Comparison of ENCODE assay signal across 8 cellular contexts in the genomic region with DNA sequence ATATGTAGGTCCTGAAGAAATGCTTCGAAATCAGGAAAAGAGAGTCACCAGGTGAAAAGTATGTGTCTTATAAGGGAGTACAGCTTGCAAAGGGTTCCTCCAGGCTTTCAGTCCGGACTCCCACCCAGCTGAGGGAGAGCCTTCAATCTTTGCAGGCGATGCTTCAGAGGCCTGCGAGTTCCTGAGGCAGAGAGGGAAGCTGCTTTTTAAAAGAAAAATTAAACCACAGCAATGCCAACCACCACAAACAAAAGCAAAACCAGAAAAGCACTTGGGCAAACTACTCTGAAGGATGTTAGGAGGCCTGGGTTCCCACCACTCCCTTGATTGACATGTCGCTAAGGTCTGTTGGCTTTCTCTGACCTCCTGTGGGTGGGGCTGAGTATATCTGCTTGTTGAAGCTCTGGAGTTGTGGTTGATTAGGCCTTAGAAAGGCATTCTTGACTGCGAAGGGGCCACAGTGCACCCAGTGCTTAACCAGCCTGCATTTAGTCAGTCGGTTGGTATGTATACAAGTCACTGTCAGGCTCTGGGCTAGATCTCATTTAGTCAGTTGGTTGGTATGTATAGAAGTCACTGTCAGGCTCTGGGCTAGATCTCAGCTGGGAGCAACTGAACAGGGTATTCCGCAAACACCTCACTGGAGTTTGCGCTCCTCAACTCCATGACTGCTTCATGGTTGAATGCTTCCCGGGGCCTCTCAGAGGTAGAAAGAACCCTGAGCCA. TPM values are rescaled to one million over a fixed set of nuclear protein-coding genes. Genes with fewer than 3 reads are reported as not detected.
DNase-seq lines count a peak whose midpoint lies in the region; ATAC-seq and TF ChIP-seq lines count a peak whose summit lies in the region.

No MANE protein-coding gene starts in this region.

- H3K9me2 ChIP-seq in OCI-LY7 (ENCODE audit: insufficient read depth, low read length), result no peaks in the 10 kb centered on the region

- intact Hi-C loops in left ventricle myocardium inferior (cut with micrococcal nuclease) (no loop called here), Right ventricle myocardium superior (cut with DNase I) (loop anchor here (5.0 kb wide), 1 partner anchor 85 kb away; a partner anchor contains a TSS), OCI-LY7 (cut with micrococcal nuclease; ENCODE audit: unreplicated experiment) (loop anchor here (5.0 kb wide), 2 partner anchors 65 to 220 kb away; no protein-coding TSS in a partner anchor)

- POLR2A ChIA-PET in OCI-LY7 (lab: Charles Lee), result interaction anchor here (1.1 to 1.5 kb wide), 6 partner anchors 26 to 226 kb away, joined by 3 to 8 read pairs (median 3); no protein-coding TSS in a partner anchor

- H3K27me3 ChIP-seq in left ventricle myocardium inferior (ENCODE audit: low read depth), result no peaks in the 10 kb centered on the region
- H3K27me3 ChIP-seq in stomach smooth muscle (ENCODE audit: control insufficient read depth in 1 of 2, insufficient read depth in 2 of 2, low read length in 2 of 2), result no peaks in the 10 kb centered on the region

- BruUV-seq in OCI-LY7 (replicated peaks; lab: Mats Ljungman, UMichigan), result no TSS peak

- peak overlapping the region; percentile 78 to 79 for H3K9ac ChIP-seq in stomach smooth muscle (ENCODE audit: low read length in 2 of 2)

- CTCF ChIA-PET in OCI-LY7 (lab: Charles Lee; ENCODE audit: unreplicated experiment), result interaction anchor here (1.2 kb wide), 1 partner anchor 110 kb away, joined by 3 read pairs; no protein-coding TSS in a partner anchor

- H3K9me3 ChIP-seq in left ventricle myocardium inferior (replicated peaks) (no peaks in the 10 kb centered on the region), OCI-LY7 (ENCODE audit: low read length) (no peaks in the 10 kb centered on the region), stomach smooth muscle (ENCODE audit: control insufficient read depth in 2 of 2, low read length in 2 of 2) (no peaks in the 10 kb centered on the region)

- no peaks in the 10 kb centered on the region for H3K79me2 ChIP-seq in OCI-LY7 (ENCODE audit: insufficient read depth, low read depth, low read length)

- ATAC-seq in Right ventricle myocardium superior (ENCODE audit: poor library complexity), result no peak

- peak overlapping the region; percentile 95 for H3K4me2 ChIP-seq in OCI-LY7 (ENCODE audit: low read length)

- TF ChIP-seq CTCF in left ventricle myocardium inferior (IDR thresholded peaks at IDR 0.05; ENCODE audit: borderline replicate concordance) (no peak), OCI-LY7 (conservative IDR thresholded peaks at IDR 0.05; ENCODE audit: low read length) (no peak)

- peaks cover 57% of the 10 kb centered on the region for H3K4me1 ChIP-seq in left ventricle myocardium inferior
- H3K4me1 ChIP-seq in OCI-LY7 (ENCODE audit: insufficient read depth, low read length, poor library complexity, severe bottlenecking), result peaks cover 29% of the 10 kb centered on the region
- H3K4me1 ChIP-seq in stomach smooth muscle (ENCODE audit: control insufficient read depth, insufficient read depth, low read length), result peaks cover 26% of the 10 kb centered on the region

- H3K27ac ChIP-seq in left ventricle myocardium inferior (replicated peaks), result no peak overlapping the region
- no peak overlapping the region for H3K27ac ChIP-seq in OCI-LY7 (ENCODE audit: low read depth, low read length, poor library complexity, severe bottlenecking)
- peak overlapping the region; percentile 86 for H3K27ac ChIP-seq in stomach smooth muscle (ENCODE audit: low read length)

- H4K20me1 ChIP-seq in OCI-LY7 (ENCODE audit: insufficient read depth, low read length), result no peaks in the 10 kb centered on the region

- H2AFZ ChIP-seq in OCI-LY7 (ENCODE audit: low read length), result peak overlapping the region; percentile 81; the same call in 1 of the 2 replicates

- DNase-seq in left ventricle myocardium inferior (no peak), Right ventricle myocardium superior (no peak), OCI-LY7 (ENCODE audit: low spot score) (peak; percentile 71), amniotic epithelial cell (ENCODE audit: low read depth) (peak; percentile 99), kidney glomerular epithelial cell (lab: John Stamatoyannopoulos, UW) (peak; percentile 92), NCI-H345 (lab: John Stamatoyannopoulos, UW) (no peak), CD1c-positive myeloid dendritic cell (ENCODE audit: extremely low spot score) (no peak)

- H3K36me3 ChIP-seq in left ventricle myocardium inferior (peaks cover 20% of the 10 kb centered on the region), OCI-LY7 (ENCODE audit: insufficient read depth, low read length) (peaks cover 22% of the 10 kb centered on the region), stomach smooth muscle (ENCODE audit: control insufficient read depth in 2 of 2, insufficient read depth in 2 of 2, low read length in 2 of 2) (peaks cover 9 to 14% of the 10 kb centered on the region in 2 donors)

- H3K4me3 ChIP-seq in left ventricle myocardium inferior (peak overlapping the region; percentile 88), OCI-LY7 (ENCODE audit: low read depth, low read length, poor library complexity, severe bottlenecking) (peak overlapping the region; percentile 79), stomach smooth muscle (ENCODE audit: low read length in 2 of 2) (peak overlapping the region; percentile 84 to 97)

RNA-seq across cellular contexts. Expression of a gene that starts 1.2 kb away (rescaled TPM):
- 30.1 TPM for total RNA-seq in left ventricle myocardium inferior
- 31.8 TPM for total RNA-seq in Right ventricle myocardium superior
- 6.7 and 11.7 TPM in 2 replicates for total RNA-seq in OCI-LY7 (2014; rRNA removed; shearing (Covaris generic))
- total RNA-seq in OCI-LY7 (2022), result 25.3 and 26.8 TPM in 2 replicates

RNA-seq across cellular contexts. Expression of a gene that starts 3.2 kb away (rescaled TPM):
- 4.9 TPM for total RNA-seq in left ventricle myocardium inferior
- 5.6 TPM for total RNA-seq in Right ventricle myocardium superior
- total RNA-seq in OCI-LY7 (2014; rRNA removed; shearing (Covaris generic)), result 5.1 and 5.3 TPM in 2 replicates
- 9.6 and 10.1 TPM in 2 replicates for total RNA-seq in OCI-LY7 (2022)

Comparison
In these comparisons a context has a peak if more than half of its experiments do, and no peak if none do; other contexts are left out.
1. DNase-seq: peak in OCI-LY7 (single experiment), amniotic epithelial cell (single experiment) and kidney glomerular epithelial cell (single experiment); none in left ventricle myocardium inferior (single experiment), Right ventricle myocardium superior (single experiment), NCI-H345 (single experiment) and CD1c-positive myeloid dendritic cell (single experiment).
2. Peak in every context shown above with its lines, with median percentiles within 50 percentile points of each other: H3K4me3 ChIP-seq.